22 cellular contexts compared by ENCODE assay signal in the genomic region with DNA sequence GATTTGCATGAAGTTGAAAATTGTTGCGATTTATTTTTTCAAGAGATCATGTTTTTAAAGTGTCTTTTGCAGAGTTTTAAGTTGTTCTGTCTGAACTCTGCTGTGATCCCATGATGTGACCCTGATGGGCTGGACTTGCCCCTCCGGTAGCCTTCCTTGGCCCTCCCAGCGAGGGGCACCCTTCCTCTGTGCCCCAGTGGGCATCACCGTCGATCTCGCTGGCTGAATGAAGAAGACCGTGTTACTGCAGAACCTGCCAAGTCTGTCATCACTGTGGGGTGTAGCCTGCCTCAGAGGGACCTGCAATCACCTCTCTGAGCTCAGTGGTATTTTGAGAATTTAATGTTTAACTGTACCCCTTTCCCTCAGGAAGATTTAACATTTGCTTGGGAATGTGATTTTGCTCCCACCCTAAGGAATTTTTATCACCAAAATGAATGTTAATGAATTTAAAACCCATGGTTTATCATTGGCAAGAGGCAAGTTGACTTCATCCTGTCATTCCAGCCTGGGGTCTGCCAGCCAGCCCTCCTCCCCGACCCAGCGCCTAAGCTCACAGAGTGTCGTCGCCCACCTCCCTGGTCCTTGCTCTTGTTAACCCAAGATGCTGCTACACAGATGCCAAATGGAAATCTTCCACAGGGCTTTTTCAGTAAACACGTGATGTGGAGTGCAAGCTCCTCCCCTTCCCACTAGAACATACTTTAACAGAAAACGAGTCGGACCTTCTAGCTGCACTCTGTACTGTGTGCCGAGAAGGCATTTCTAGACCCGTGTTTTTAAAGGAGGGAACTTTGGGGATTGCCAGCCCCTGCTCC.
A peak's percentile ranks its signal among the peaks of the same experiment; 100 is the strongest.
DNase-seq lines count a peak whose midpoint lies in the region; ATAC-seq and TF ChIP-seq lines count a peak whose summit lies in the region.
"Had no signal": no experiment of that assay in that cellular context is flagged by ENCODE, and none has a peak within 500 bp of the region (broad histone marks: within the 10 kb centered on the region; RNA-seq: fewer than 3 reads in every experiment).

No MANE protein-coding gene starts in this region.

- POLR2A ChIA-PET in WTC11 (lab: Charles Lee) = no interaction called here

- H3K4me1 Mint-ChIP-seq in WTC11 (peaks cover 4% of the 10 kb centered on the region; the same call in 1 of the 2 replicates), osteocyte (ENCODE audit: unreplicated experiment) (no peaks in the 10 kb centered on the region)
- H3K4me1 Mint-ChIP-seq: B cell had no signal

- H3K4me3 ChIP-seq in thoracic aorta = peak overlapping the region; percentile 41
- H3K4me3 ChIP-seq: A549 had no signal

- ATAC-seq in WTC11 (no peak), thoracic aorta (ENCODE audit: insufficient number of reproducible peaks, low FRiP score, low read depth) (peak; percentile 81), GM19395 (IDR thresholded peaks at IDR 0.05; ENCODE audit: unreplicated experiment) (no peak), HG02763 (IDR thresholded peaks at IDR 0.05; ENCODE audit: unreplicated experiment) (no peak), GM19397 (IDR thresholded peaks at IDR 0.05; ENCODE audit: unreplicated experiment) (no peak)

- DNase-seq in WTC11 (ENCODE audit: low spot score) = no peak
- DNase-seq in islet precursor cell = peak; percentile 44
- peak; percentile 77 for DNase-seq in osteocyte (ENCODE audit: extremely low spot score, unreplicated experiment)
- no peak for DNase-seq in thoracic aorta (ENCODE audit: low spot score)
- DNase-seq in midbrain (lab: John Stamatoyannopoulos, UW) = no peak
- DNase-seq: DMS53; EL; GF-D8; Karpas-422; MV-4-11; NCI-H1105 treated with DMSO at 0.1 percent for 48 hours; NCI-H2029 treated with DMSO at 0.1 percent for 48 hours; NCI-H345; NCI-H524; NCI-H774; NK-92 treated with Interleukin-12 subunit alpha and Interleukin-12 subunit beta, amount 100 ng/mL, for 24 hours had no signal

- H3K9me3 ChIP-seq in thoracic aorta = no peaks in the 10 kb centered on the region
- H3K9me3 ChIP-seq: A549 had no signal

- H3K9me3 Mint-ChIP-seq in WTC11 (no peaks in the 10 kb centered on the region), osteocyte (ENCODE audit: unreplicated experiment) (no peaks in the 10 kb centered on the region)

- peaks cover 15% of the 10 kb centered on the region for H3K36me3 Mint-ChIP-seq in WTC11
- H3K36me3 Mint-ChIP-seq in osteocyte (ENCODE audit: unreplicated experiment) = peaks cover 18% of the 10 kb centered on the region

- TF ChIP-seq CTCF in WTC11 (IDR thresholded peaks at IDR 0.05) (no peak), osteocyte (IDR thresholded peaks at IDR 0.05) (no peak), thoracic aorta (IDR thresholded peaks at IDR 0.05) (no peak)

- H3K4me1 ChIP-seq in thoracic aorta (ENCODE audit: control insufficient read depth in 1 of 2, low read depth in 2 of 2) = peaks cover 5 to 16% of the 10 kb centered on the region in 2 donors
- H3K4me1 ChIP-seq: A549 had no signal

- H3K27me3 Mint-ChIP-seq in WTC11 (ENCODE audit: low read depth) = no peaks in the 10 kb centered on the region
- no peaks in the 10 kb centered on the region for H3K27me3 Mint-ChIP-seq in osteocyte (ENCODE audit: unreplicated experiment)
- H3K27me3 Mint-ChIP-seq: B cell had no signal

- CTCF ChIA-PET in WTC11 (lab: Charles Lee) = interaction anchor here (0.8 to 1.4 kb wide), 4 partner anchors 160 to 364 kb away, joined by 3 to 11 read pairs (median 4); a partner anchor contains a TSS

- H3K27ac ChIP-seq in thoracic aorta = peak overlapping the region; percentile 63 to 72
- H3K27ac ChIP-seq: A549, RWPE1 had no signal

- peak overlapping the region; percentile 71; the same call in 1 of the 2 replicates for H3K27ac Mint-ChIP-seq in WTC11
- no peak overlapping the region for H3K27ac Mint-ChIP-seq in osteocyte (ENCODE audit: unreplicated experiment)
- H3K27ac Mint-ChIP-seq: B cell had no signal

- no peaks in the 10 kb centered on the region for H3K27me3 ChIP-seq in thoracic aorta (replicated peaks; ENCODE audit: insufficient read depth)

- peaks cover 6% of the 10 kb centered on the region for H3K36me3 ChIP-seq in thoracic aorta

- H3K4me3 Mint-ChIP-seq in WTC11 = no peak overlapping the region
- no peak overlapping the region for H3K4me3 Mint-ChIP-seq in osteocyte (ENCODE audit: unreplicated experiment)
- H3K4me3 Mint-ChIP-seq: B cell had no signal

TF ChIP-seq in WTC11, 78 proteins besides CTCF, POLR2A, EP300 and RAD21:
- TF ChIP-seq GTF2I (CRISPR knock-in tag; conservative IDR thresholded peaks at IDR 0.05) = no peak
- no peak for TF ChIP-seq JAZF1 (CRISPR knock-in tag; IDR thresholded peaks at IDR 0.05)
- TF ChIP-seq ZNF671 (CRISPR knock-in tag; IDR thresholded peaks at IDR 0.05) = no peak; the same call in 1 of the 2 replicates
- TF ChIP-seq MXD4 (CRISPR knock-in tag; IDR thresholded peaks at IDR 0.05; ENCODE audit: borderline replicate concordance) = no peak

Comparison
In these comparisons a context has a peak if more than half of its experiments do, and no peak if none do; other contexts are left out.
1. DNase-seq: peak in islet precursor cell (single experiment) and osteocyte (single experiment); none in WTC11 (single experiment), thoracic aorta (single experiment) and midbrain (single experiment).